In genomic region chr20:23350855-23351838, GRCh38 we compare ENCODE assay signal across 8 cellular contexts. TPM values are rescaled to one million over a fixed set of nuclear protein-coding genes. Genes with fewer than 3 reads are reported as not detected.
A peak's percentile ranks its signal among the peaks of the same experiment; 100 is the strongest.
DNase-seq lines count a peak whose midpoint lies in the region; ATAC-seq lines count a peak whose summit lies in the region.

No MANE protein-coding gene starts in this region.

- DNase-seq in EH (ENCODE audit: low read depth) (peak; percentile 55), T-helper 17 cell (peak; percentile 39 to 50 (median 39)), anterior cingulate cortex (lab: John Stamatoyannopoulos, UW) (peak in 34 of 58 donors; percentile 24 to 67 (median 46)), kidney glomerular epithelial cell (lab: John Stamatoyannopoulos, UW) (no peak)

- H3K27ac ChIP-seq in KOPT-K1 (ENCODE audit: low read depth, low read length, poor library complexity, severe bottlenecking) (peak overlapping the region; percentile 87), skeletal muscle tissue (ENCODE audit: low read depth, low read length) (peak overlapping the region; percentile 99)

- peak overlapping the region; percentile 100 for H3K27ac Mint-ChIP-seq in T-helper 17 cell

- H3K4me1 Mint-ChIP-seq in T-helper 17 cell = peaks cover 18% of the 10 kb centered on the region

- H3K4me1 ChIP-seq in skeletal muscle tissue (ENCODE audit: control insufficient read depth in 3 of 3, insufficient read depth in 3 of 3, low read length in 3 of 3) = peaks cover 18 to 23% (median 19%) of the 10 kb centered on the region in 3 donors

- peak overlapping the region; percentile 89 to 98 (median 96) for H3K9ac ChIP-seq in skeletal muscle tissue (ENCODE audit: low read depth in 1 of 3, low read length in 3 of 3)

- no peaks in the 10 kb centered on the region for H3K27me3 ChIP-seq in skeletal muscle tissue (ENCODE audit: control insufficient read depth in 3 of 3, insufficient read depth in 3 of 3, low read length in 3 of 3)

- H3K36me3 ChIP-seq in KOPT-K1 (ENCODE audit: insufficient read depth, low read length) (peaks cover 35% of the 10 kb centered on the region), skeletal muscle tissue (ENCODE audit: control insufficient read depth in 3 of 3, insufficient read depth in 3 of 3, low read length in 3 of 3) (peaks cover 15 to 16% (median 15%) of the 10 kb centered on the region in 3 donors)

- ATAC-seq in GM21723 (IDR thresholded peaks at IDR 0.05; ENCODE audit: unreplicated experiment) = peak; percentile 32
- peak; percentile 38 for ATAC-seq in T-helper 17 cell

- no peaks in the 10 kb centered on the region for H3K9me3 ChIP-seq in KOPT-K1 (ENCODE audit: insufficient read depth, low read length, poor library complexity, severe bottlenecking)
- H3K9me3 ChIP-seq in T-helper 17 cell (ENCODE audit: control insufficient read depth, low read length, poor library complexity, severe bottlenecking) = no peaks in the 10 kb centered on the region
- no peaks in the 10 kb centered on the region for H3K9me3 ChIP-seq in skeletal muscle tissue (ENCODE audit: control insufficient read depth in 3 of 3, low read length in 3 of 3)

- no peaks in the 10 kb centered on the region for H3K27me3 Mint-ChIP-seq in T-helper 17 cell

- H3K4me3 Mint-ChIP-seq in T-helper 17 cell = peak overlapping the region; percentile 99

- peak overlapping the region; percentile 72 for H3K4me3 ChIP-seq in iPS-11a (ENCODE audit: low read depth, low read length)
- H3K4me3 ChIP-seq in skeletal muscle tissue (ENCODE audit: low read length in 3 of 3) = peak overlapping the region; percentile 81 to 95 (median 89)

- H3K36me3 Mint-ChIP-seq in T-helper 17 cell (ENCODE audit: low read depth) = peaks cover 2% of the 10 kb centered on the region

RNA-seq across cellular contexts. Expression of gene NXT1, which starts 0.6 kb away (rescaled TPM):
- total RNA-seq in T-helper 17 cell (10 to 100 TPM; 77.5 to 77.6 TPM), skeletal muscle tissue (15.1 TPM)

RNA-seq across cellular contexts. Expression of gene GZF1, which starts 10.8 kb away (rescaled TPM):
- total RNA-seq in T-helper 17 cell (10 to 100 TPM; 27.7 to 28.5 TPM), skeletal muscle tissue (11.0 TPM)
